21 cellular contexts compared by ENCODE assay signal in the genomic region with DNA sequence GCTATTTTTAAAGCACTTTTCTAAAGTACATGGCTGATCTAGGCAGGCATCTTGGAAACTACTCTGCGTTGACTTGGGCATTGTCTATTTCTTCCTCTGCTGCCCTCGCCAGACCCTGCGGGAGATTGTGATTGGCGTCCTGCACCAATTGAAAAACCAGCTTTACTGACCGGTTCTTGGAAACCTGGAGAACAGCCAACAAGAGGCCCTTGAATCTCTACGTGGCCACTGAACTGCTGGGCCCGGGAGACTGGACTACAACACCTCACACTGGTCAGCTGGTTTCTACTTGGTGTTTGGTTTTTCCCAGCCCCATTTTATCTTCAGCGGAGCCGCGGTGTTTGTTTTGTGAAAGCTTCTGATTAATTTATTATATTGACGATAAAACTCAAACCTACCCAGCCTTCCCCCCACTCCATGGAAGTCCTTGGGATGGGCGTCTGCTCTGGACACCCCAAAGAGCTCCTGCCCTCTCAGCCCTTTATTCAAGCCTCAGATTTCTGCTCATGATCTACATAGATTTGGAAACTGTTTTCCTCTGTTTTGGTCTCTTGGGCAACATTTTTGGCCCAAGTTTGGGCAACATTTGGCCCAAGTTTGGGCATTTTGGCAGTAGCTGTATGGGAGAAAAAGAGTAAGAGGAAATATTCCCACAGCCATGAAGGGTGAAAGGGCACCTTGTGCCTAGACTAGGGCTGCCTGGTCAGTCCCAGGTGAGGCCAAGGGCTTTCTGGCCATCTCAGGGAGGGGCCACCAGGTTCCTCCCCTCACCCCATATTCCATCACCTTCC. TPM values are rescaled to one million over a fixed set of nuclear protein-coding genes. Genes with fewer than 3 reads are reported as not detected.
DNase-seq lines count a peak whose midpoint lies in the region; ATAC-seq, FAIRE-seq and TF ChIP-seq lines count a peak whose summit lies in the region.
"Had no signal": no experiment of that assay in that cellular context is flagged by ENCODE, and none has a peak within 500 bp of the region (broad histone marks: within the 10 kb centered on the region; RNA-seq: fewer than 3 reads in every experiment).

No MANE protein-coding gene starts in this region.

- H3K4ac ChIP-seq in IMR-90 (ENCODE audit: low read depth, low read length) (no peak overlapping the region), H1 (replicated peaks; ENCODE audit: insufficient read length, low read depth, low read length) (no peak overlapping the region)

- DNase-seq in AG10803 (ENCODE audit: low read depth), result peak; percentile 15
- DNase-seq in IMR-90, result no peak
- no peak for DNase-seq in H1 (ENCODE audit: low read depth in 1 of 2, low spot score in 2 of 2)
- no peak for DNase-seq in tibial artery
- DNase-seq in ureter (ENCODE audit: low spot score), result no peak
- DNase-seq in AML-193 (lab: John Stamatoyannopoulos, UW), result no peak
- no peak for DNase-seq in NCI-H2171 treated with DMSO at 0.1 percent for 48 hours (lab: John Stamatoyannopoulos, UW)
- DNase-seq: activated CD4-positive, alpha-beta T cell treated with anti-CD3 and anti-CD28 coated beads, Interleukin-2, amount 50 U/mL, for 48 hours; activated T-cell treated with anti-CD3 and anti-CD28 coated beads, Interleukin-2, amount 50 U/mL, for 1 hour; colonic mucosa; COR-L47; foreskin melanocyte; midbrain; NCI-H1105 treated with DMSO at 0.1 percent for 48 hours; NCI-H526; psoas muscle; spleen; stimulated activated CD4-positive, alpha-beta T cell treated with anti-CD3 and anti-CD28 coated beads, Interleukin-4, amount 100 ng/mL, for 4 hours; substantia nigra had no signal

- H3K9ac ChIP-seq in IMR-90 (ENCODE audit: low read depth, low read length), result no peak overlapping the region
- no peak overlapping the region; a peak in 2 of 7 replicates for H3K9ac ChIP-seq in H1 (replicated peaks in 1 of 4; ENCODE audit: extremely low read depth in 1 of 4, low read depth in 3 of 4, low read length in 3 of 4)

- H2AK5ac ChIP-seq in IMR-90 (ENCODE audit: low read depth, low read length), result no peak overlapping the region
- no peak overlapping the region for H2AK5ac ChIP-seq in H1 (ENCODE audit: low read depth, low read length)

- H3K36me3 ChIP-seq in IMR-90 (ENCODE audit: control insufficient read depth, insufficient read depth, low read length) (peaks cover 51% of the 10 kb centered on the region), H1 (ENCODE audit: control insufficient read depth in 2 of 4, insufficient read depth in 4 of 4, low read length in 3 of 4) (peaks cover 44 to 59% (median 55%) of the 10 kb centered on the region in 4 experiments), mesodermal cell (ENCODE audit: control insufficient read depth, insufficient read depth, low read length) (peaks cover 81% of the 10 kb centered on the region), tibial artery (peaks cover 55 to 74% (median 59%) of the 10 kb centered on the region in 3 donors)

- H2BK5ac ChIP-seq in IMR-90 (ENCODE audit: low read depth, low read length, poor library complexity, severe bottlenecking) (no peak overlapping the region), H1 (ENCODE audit: low read depth, low read length) (no peak overlapping the region)

- H3K27me3 ChIP-seq in IMR-90 (ENCODE audit: control insufficient read depth, insufficient read depth, low read length) (no peaks in the 10 kb centered on the region), H1 (replicated peaks in 1 of 4; ENCODE audit: control insufficient read depth in 3 of 4, extremely low read depth in 1 of 4, insufficient read depth in 3 of 4, low read length in 3 of 4) (no peaks in the 10 kb centered on the region), tibial artery (no peaks in the 10 kb centered on the region)
- H3K27me3 ChIP-seq: colonic mucosa, spleen had no signal

- no peak for TF ChIP-seq EP300 in H1 (IDR thresholded peaks at IDR 0.05; ENCODE audit: borderline replicate concordance in 1 of 2, low read depth in 2 of 2, low read length in 2 of 2)

- H3K9me1 ChIP-seq in IMR-90 (ENCODE audit: insufficient read depth, low read length), result peaks cover 8% of the 10 kb centered on the region

- H2AFZ ChIP-seq in IMR-90 (replicated peaks; ENCODE audit: low read length, poor library complexity), result peak overlapping the region; percentile 16
- H2AFZ ChIP-seq in H1 (ENCODE audit: low read length), result no peak overlapping the region

- H4K20me1 ChIP-seq in IMR-90 (ENCODE audit: insufficient read depth, low read length) (peaks cover 12% of the 10 kb centered on the region; the same call in 1 of the 2 replicates), H1 (replicated peaks in 1 of 2; ENCODE audit: control insufficient read depth in 1 of 2, insufficient read depth in 2 of 2, low read length in 2 of 2) (peaks cover 0 to 1% of the 10 kb centered on the region in 2 experiments)

- BruUV-seq in IMR-90 (replicated peaks; lab: Mats Ljungman, UMichigan), result TSS peak; percentile 55

- H2BK15ac ChIP-seq in IMR-90 (ENCODE audit: low read depth, low read length) (no peak overlapping the region), H1 (ENCODE audit: low read length) (no peak overlapping the region)

- H3K79me1 ChIP-seq in IMR-90 (ENCODE audit: low read depth in 1 of 2, low read length in 2 of 2) (peaks cover 42 to 78% of the 10 kb centered on the region in 2 experiments; a peak in 3 of 4 replicates), H1 (ENCODE audit: low read depth, low read length) (0 out of 2 replicates have a peak, but pooled peaks cover 3% of the 10 kb centered on the region)

- no peak overlapping the region for H2AK9ac ChIP-seq in IMR-90 (replicated peaks; ENCODE audit: low read depth, low read length, poor library complexity)

- H3K56ac ChIP-seq in IMR-90 (ENCODE audit: extremely low read depth, insufficient read depth, low read length), result no peak overlapping the region
- H3K56ac ChIP-seq in H1 (replicated peaks; ENCODE audit: insufficient read length, low read depth, low read length), result no peak overlapping the region

- FAIRE-seq in H1 (lab: Jason Lieb, UNC), result no peak
- FAIRE-seq: keratinocyte had no signal

- no peak for TF ChIP-seq RAD21 in IMR-90 (IDR thresholded peaks at IDR 0.05; ENCODE audit: low read length)
- no peak for TF ChIP-seq RAD21 in H1 (IDR thresholded peaks at IDR 0.05 in 1 of 2, conservative IDR thresholded peaks at IDR 0.05 in 1 of 2; ENCODE audit: low read depth in 2 of 2, low read length in 2 of 2)

- H4K5ac ChIP-seq in IMR-90 (ENCODE audit: low read depth, low read length) (no peak overlapping the region), H1 (ENCODE audit: insufficient read length, low read depth, low read length) (no peak overlapping the region)

- in situ Hi-C loops in IMR-90 (cut with MboI; ENCODE audit: low sequenced_read_pairs), result no loop called here

- H3K4me1 ChIP-seq in IMR-90 (ENCODE audit: control insufficient read depth, insufficient read depth, low read length) (peaks cover 4% of the 10 kb centered on the region), H1 (replicated peaks in 1 of 4; ENCODE audit: control insufficient read depth in 3 of 4, insufficient read depth in 4 of 4, low read length in 3 of 4) (peaks cover 0 to 7% (median 1%) of the 10 kb centered on the region in 4 experiments; a peak in 3 of 7 replicates), mesodermal cell (ENCODE audit: control insufficient read depth, insufficient read depth, low read length, poor library complexity, severe bottlenecking) (peaks cover 12% of the 10 kb centered on the region), tibial artery (peaks cover 0 to 25% (median 19%) of the 10 kb centered on the region in 4 donors)

- dilution Hi-C loops in IMR-90 (cut with HindIII; ENCODE audit: low sequenced_read_pairs, unreplicated experiment), result no loop called here

- no peak overlapping the region for H3K4me3 ChIP-seq in AG10803 (ENCODE audit: low read length)
- no peak overlapping the region for H3K4me3 ChIP-seq in IMR-90 (ENCODE audit: insufficient read depth, low read depth, low read length)
- H3K4me3 ChIP-seq in H1 (ENCODE audit: extremely low read depth in 1 of 4, insufficient read depth in 2 of 4, low read depth in 3 of 4, low read length in 4 of 4), result no peak overlapping the region
- no peak overlapping the region for H3K4me3 ChIP-seq in mesodermal cell (ENCODE audit: extremely low read depth, insufficient read depth, low read length, poor library complexity, severe bottlenecking)
- H3K4me3 ChIP-seq in tibial artery, result no peak overlapping the region
- H3K4me3 ChIP-seq: colonic mucosa, psoas muscle, spleen had no signal

- H3K9me3 ChIP-seq in IMR-90 (ENCODE audit: control insufficient read depth, insufficient read depth, low read length) (no peaks in the 10 kb centered on the region), H1 (ENCODE audit: insufficient read depth in 2 of 2, low read depth in 1 of 2, low read length in 1 of 2) (no peaks in the 10 kb centered on the region), mesodermal cell (ENCODE audit: control insufficient read depth, low read length) (no peaks in the 10 kb centered on the region), tibial artery (no peaks in the 10 kb centered on the region)
- H3K9me3 ChIP-seq: colonic mucosa, psoas muscle, spleen had no signal

- POLR2A ChIA-PET in IMR-90 (lab: Charles Lee; ENCODE audit: unreplicated experiment) (no interaction called here), H1 (lab: Charles Lee; ENCODE audit: partially characterized antibody) (interaction anchor here (0.6 to 1.3 kb wide), 5 partner anchors 9 to 353 kb away, joined by 3 read pairs; no protein-coding TSS in a partner anchor)

- no peak overlapping the region for H3K23ac ChIP-seq in IMR-90 (ENCODE audit: low read depth, low read length)
- H3K23ac ChIP-seq in H1 (ENCODE audit: insufficient read length), result no peak overlapping the region

- H3K4me2 ChIP-seq in IMR-90 (ENCODE audit: low read depth, low read length) (no peak overlapping the region), H1 (ENCODE audit: insufficient read depth in 1 of 2, low read depth in 2 of 2, low read length in 2 of 2) (no peak overlapping the region)

- intact Hi-C loops in IMR-90 (cut with micrococcal nuclease), result no loop called here
- intact Hi-C loops in tibial artery (cut with DNase I; ENCODE audit: low total_unique reads), result no loop called here

- H4K91ac ChIP-seq in IMR-90 (ENCODE audit: insufficient read depth, low read depth, low read length), result no peak overlapping the region
- no peak overlapping the region for H4K91ac ChIP-seq in H1 (replicated peaks; ENCODE audit: insufficient read length, low read length)

- H3K79me2 ChIP-seq in H1 (ENCODE audit: control insufficient read depth in 1 of 2, insufficient read depth in 2 of 2, low read length in 2 of 2), result peaks cover 0 to 17% of the 10 kb centered on the region in 2 experiments; a peak in 3 of 4 replicates

- no CpG with 5 or more reads among the region's 12 CpGs for WGBS in IMR-90 (ENCODE audit: extremely low coverage in 2 of 2, insufficient read length in 1 of 2), 2 experiments
- 92% methylated on average over 12 of the region's 12 CpGs; no CpG with 5 or more reads in 1 of the 2 experiments for WGBS in H1 (ENCODE audit: extremely low coverage in 1 of 2, insufficient coverage in 1 of 2, insufficient read length in 1 of 2, insufficient replicate concordance in 2 of 2, low coverage in 1 of 2, low lambda C conversion rate in 2 of 2, missing lambda C conversion rate in 1 of 2), 2 experiments
- WGBS in mesodermal cell (ENCODE audit: insufficient coverage in 2 of 2), 2 experiments, result 93 to 97% methylated on average over 8 of the region's 12 CpGs

- H2BK20ac ChIP-seq in IMR-90 (ENCODE audit: low read depth, low read length), result no peak overlapping the region
- no peak overlapping the region for H2BK20ac ChIP-seq in H1 (ENCODE audit: low read length)

- no peak for ATAC-seq in IMR-90 (ENCODE audit: low read depth)
- ATAC-seq: psoas muscle had no signal

- H2BK12ac ChIP-seq in H1 (ENCODE audit: low read depth, low read length), result no peak overlapping the region

- H4K8ac ChIP-seq in IMR-90 (ENCODE audit: low read depth in 2 of 2, low read length in 2 of 2) (no peak overlapping the region), H1 (ENCODE audit: extremely low read depth, insufficient read depth, low read length) (no peak overlapping the region; the same call in 1 of the 2 replicates)

- no peak overlapping the region for H3K27ac ChIP-seq in IMR-90 (ENCODE audit: insufficient read depth, low read length)
- H3K27ac ChIP-seq in H1 (ENCODE audit: low read depth, low read length), result no peak overlapping the region
- H3K27ac ChIP-seq in mesodermal cell (ENCODE audit: low read depth, low read length, severe bottlenecking), result peak overlapping the region; percentile 47
- no peak overlapping the region for H3K27ac ChIP-seq in tibial artery
- H3K27ac ChIP-seq: colonic mucosa, psoas muscle, spleen had no signal

- no peak overlapping the region for H3K14ac ChIP-seq in IMR-90 (replicated peaks; ENCODE audit: low read depth, low read length)
- H3K14ac ChIP-seq in H1 (ENCODE audit: insufficient read length), result no peak overlapping the region

- H2BK120ac ChIP-seq in IMR-90 (ENCODE audit: low read depth, low read length) (no peak overlapping the region), H1 (replicated peaks; ENCODE audit: low read depth, low read length) (no peak overlapping the region)

- CTCF ChIA-PET in IMR-90 (lab: Yijun Ruan, JAX) (no interaction called here), H1 (lab: Charles Lee; ENCODE audit: partially characterized antibody) (interaction anchor here (0.9 to 1.1 kb wide), 3 partner anchors 15 to 246 kb away, joined by 3 to 4 read pairs (median 3); no protein-coding TSS in a partner anchor)

- peaks cover 8% of the 10 kb centered on the region for H3K23me2 ChIP-seq in H1 (ENCODE audit: low read depth, low read length)

- TF ChIP-seq CTCF in AG10803 (conservative IDR thresholded peaks at IDR 0.05; ENCODE audit: low read length) (no peak), IMR-90 (conservative IDR thresholded peaks at IDR 0.05; ENCODE audit: low read depth, low read length) (no peak), H1 (IDR thresholded peaks at IDR 0.05; ENCODE audit: control extremely low read depth in 1 of 3, insufficient read depth in 1 of 3, low read depth in 1 of 3, low read length in 3 of 3) (no peak), tibial artery (IDR thresholded peaks at IDR 0.05) (no peak)

- no peak for TF ChIP-seq POLR2A in IMR-90 (IDR thresholded peaks at IDR 0.05; ENCODE audit: low read depth, low read length)
- no peak for TF ChIP-seq POLR2A in H1 (IDR thresholded peaks at IDR 0.05; ENCODE audit: control extremely low read depth in 1 of 2, low read depth in 2 of 2, low read length in 2 of 2)

- H3K18ac ChIP-seq in IMR-90 (ENCODE audit: low read depth, low read length), result no peak overlapping the region
- no peak overlapping the region for H3K18ac ChIP-seq in H1 (ENCODE audit: extremely low read depth, low read length)

RNA-seq across cellular contexts. Expression of a gene that starts 4.7 kb away (rescaled TPM):
- 37.5 and 37.8 TPM in 2 replicates for total RNA-seq in IMR-90 (2012; rRNA removed)
- 45.5 and 45.6 TPM in 2 replicates for polyA plus RNA-seq in IMR-90 (2012; rRNA removed)
- polyA plus RNA-seq in IMR-90 (2012; cell fraction: cytosol; rRNA removed), result 17.2 and 19.2 TPM in 2 replicates
- 115 and 123 TPM in 2 replicates for polyA plus RNA-seq in IMR-90 (2012; cell fraction: nucleus; rRNA removed; ENCODE audit: low replicate concordance)
- 27.5 and 34.2 TPM in 2 replicates for total RNA-seq in H1 (2021; fragmentation: NEBNext Ultra II Directional; extraction: Animal tissue kit (Norgen Biotek cat#: 25700))
- 25.4 and 27.0 TPM in 2 replicates for polyA plus RNA-seq in H1 (2011; rRNA removed)
- polyA plus RNA-seq in H1 (2011; cell fraction: cytosol; rRNA removed), result 30.8 TPM
- polyA plus RNA-seq in H1 (2011; cell fraction: nucleus; rRNA removed), result 56.8 TPM
- 28.6 to 35.7 TPM (median 31.2 TPM) in 4 replicates for polyA plus RNA-seq in H1 (2012, experiment 1 of 2)
- 36.6 TPM for polyA plus RNA-seq in H1 (2012, experiment 2 of 2)
- 34.8 TPM for polyA plus RNA-seq in H1 (2013, experiment 1 of 2)
- polyA plus RNA-seq in H1 (2013, experiment 2 of 2), result 33.0 TPM
- 44.0 and 45.4 TPM in 2 replicates for polyA minus RNA-seq in H1 (2011; rRNA and poly(A)+ RNA removed)
- 17.0 TPM for polyA minus RNA-seq in H1 (2011; cell fraction: cytosol; rRNA and poly(A)+ RNA removed)
- 35.2 TPM for polyA minus RNA-seq in H1 (2011; cell fraction: nucleus; rRNA and poly(A)+ RNA removed)
- 39.2 TPM for polyA plus RNA-seq in mesodermal cell (2013, experiment 1 of 2)
- 34.6 TPM for polyA plus RNA-seq in mesodermal cell (2013, experiment 2 of 2)
- 53.8 TPM for total RNA-seq in ureter

RNA-seq across cellular contexts. Expression of a gene that starts 5.9 kb away (rescaled TPM):
- total RNA-seq in IMR-90 (2012; rRNA removed), result 5.6 and 8.9 TPM in 2 replicates
- polyA plus RNA-seq in IMR-90 (2012; rRNA removed), result 9.8 and 11.1 TPM in 2 replicates
- 2.9 and 5.3 TPM in 2 replicates for polyA plus RNA-seq in IMR-90 (2012; cell fraction: cytosol; rRNA removed)
- 6.5 and 20.3 TPM in 2 replicates for polyA plus RNA-seq in IMR-90 (2012; cell fraction: nucleus; rRNA removed; ENCODE audit: low replicate concordance)
- total RNA-seq in H1 (2021; fragmentation: NEBNext Ultra II Directional; extraction: Animal tissue kit (Norgen Biotek cat#: 25700)), result 21.9 and 22.7 TPM in 2 replicates
- 9.5 and 11.5 TPM in 2 replicates for polyA plus RNA-seq in H1 (2011; rRNA removed)
- 18.9 TPM for polyA plus RNA-seq in H1 (2011; cell fraction: cytosol; rRNA removed)
- polyA plus RNA-seq in H1 (2011; cell fraction: nucleus; rRNA removed), result 16.3 TPM
- polyA plus RNA-seq in H1 (2012, experiment 1 of 2), result 26.9 to 30.2 TPM (median 28.3 TPM) in 4 replicates
- 7.3 TPM for polyA plus RNA-seq in H1 (2012, experiment 2 of 2)
- polyA plus RNA-seq in H1 (2013, experiment 1 of 2), result 24.6 TPM
- polyA plus RNA-seq in H1 (2013, experiment 2 of 2), result 22.9 TPM
- polyA minus RNA-seq in H1 (2011; rRNA and poly(A)+ RNA removed), result 7.3 and 10.0 TPM in 2 replicates
- polyA minus RNA-seq in H1 (2011; cell fraction: cytosol; rRNA and poly(A)+ RNA removed), result 7.6 TPM
- 17.1 TPM for polyA minus RNA-seq in H1 (2011; cell fraction: nucleus; rRNA and poly(A)+ RNA removed)
- 13.9 TPM for polyA plus RNA-seq in mesodermal cell (2013, experiment 1 of 2)
- 12.8 TPM for polyA plus RNA-seq in mesodermal cell (2013, experiment 2 of 2)
- 4.3 TPM for total RNA-seq in ureter

RNA-seq across cellular contexts. Expression of a gene that starts 9.7 kb away (rescaled TPM):
- total RNA-seq in IMR-90 (2012; rRNA removed) (9.7 and 10.6 TPM in 2 replicates), ureter (77.0 TPM)
- polyA plus RNA-seq in IMR-90 (2012; rRNA removed) (44.0 and 46.6 TPM in 2 replicates), H1 (2011; rRNA removed) (64.5 and 110 TPM in 2 replicates)
- 32.3 and 40.6 TPM in 2 replicates for polyA plus RNA-seq in IMR-90 (2012; cell fraction: cytosol; rRNA removed)
- 76.9 and 130 TPM in 2 replicates for polyA plus RNA-seq in IMR-90 (2012; cell fraction: nucleus; rRNA removed; ENCODE audit: low replicate concordance)
- 100 and 109 TPM in 2 replicates for total RNA-seq in H1 (2021; fragmentation: NEBNext Ultra II Directional; extraction: Animal tissue kit (Norgen Biotek cat#: 25700))
- 53.4 TPM for polyA plus RNA-seq in H1 (2011; cell fraction: cytosol; rRNA removed)
- polyA plus RNA-seq in H1 (2011; cell fraction: nucleus; rRNA removed), result 187 TPM
- polyA plus RNA-seq in H1 (2012, experiment 1 of 2), result 103 to 110 TPM (median 106 TPM) in 4 replicates
- polyA plus RNA-seq in H1 (2012, experiment 2 of 2), result 95.9 TPM
- 125 TPM for polyA plus RNA-seq in H1 (2013, experiment 1 of 2)
- 124 TPM for polyA plus RNA-seq in H1 (2013, experiment 2 of 2)
- polyA minus RNA-seq in H1 (2011; rRNA and poly(A)+ RNA removed), result 41.2 and 50.8 TPM in 2 replicates
- polyA minus RNA-seq in H1 (2011; cell fraction: cytosol; rRNA and poly(A)+ RNA removed), result 35.5 TPM
- polyA minus RNA-seq in H1 (2011; cell fraction: nucleus; rRNA and poly(A)+ RNA removed), result 34.3 TPM
- polyA plus RNA-seq in mesodermal cell (2013, experiment 1 of 2), result 68.8 TPM
- polyA plus RNA-seq in mesodermal cell (2013, experiment 2 of 2), result 60.4 TPM

RNA-seq across cellular contexts. Expression of a gene that starts 18.9 kb away (rescaled TPM):
- total RNA-seq in IMR-90 (2012; rRNA removed) (0.56 and 0.72 TPM in 2 replicates), ureter (3.6 TPM)
- polyA plus RNA-seq in IMR-90 (2012; rRNA removed) (1.4 and 2.9 TPM in 2 replicates), H1 (2011; rRNA removed) (1.0 and 1.8 TPM in 2 replicates)
- polyA plus RNA-seq in IMR-90 (2012; cell fraction: cytosol; rRNA removed), result 1.4 and 2.6 TPM in 2 replicates
- polyA plus RNA-seq in IMR-90 (2012; cell fraction: nucleus; rRNA removed; ENCODE audit: low replicate concordance), result 1.5 and 3.3 TPM in 2 replicates
- total RNA-seq in H1 (2021; fragmentation: NEBNext Ultra II Directional; extraction: Animal tissue kit (Norgen Biotek cat#: 25700)), result 0.88 and 1.1 TPM in 2 replicates
- polyA plus RNA-seq in H1 (2011; cell fraction: cytosol; rRNA removed), result 1.1 TPM
- polyA plus RNA-seq in H1 (2011; cell fraction: nucleus; rRNA removed), result 3.2 TPM
- polyA plus RNA-seq in H1 (2012, experiment 1 of 2), result 0.76 to 1.6 TPM (median 1.5 TPM) in 4 replicates
- polyA plus RNA-seq in H1 (2012, experiment 2 of 2), result 0.97 TPM
- polyA plus RNA-seq in H1 (2013, experiment 1 of 2), result 0.83 TPM
- 0.75 TPM for polyA plus RNA-seq in H1 (2013, experiment 2 of 2)
- polyA minus RNA-seq in H1 (2011; rRNA and poly(A)+ RNA removed), result 0.41 and 0.54 TPM in 2 replicates
- polyA minus RNA-seq in H1 (2011; cell fraction: cytosol; rRNA and poly(A)+ RNA removed), result not detected
- 1.6 TPM for polyA minus RNA-seq in H1 (2011; cell fraction: nucleus; rRNA and poly(A)+ RNA removed)
- 0.92 TPM for polyA plus RNA-seq in mesodermal cell (2013, experiment 1 of 2)
- polyA plus RNA-seq in mesodermal cell (2013, experiment 2 of 2), result 0.71 TPM

RNA-seq across cellular contexts. Expression of a gene that starts 35.6 kb away (rescaled TPM):
- 6.5 and 7.5 TPM in 2 replicates for total RNA-seq in IMR-90 (2012; rRNA removed)
- polyA plus RNA-seq in IMR-90 (2012; rRNA removed), result 29.2 TPM in 2 replicates
- polyA plus RNA-seq in IMR-90 (2012; cell fraction: cytosol; rRNA removed), result 17.3 and 46.5 TPM in 2 replicates
- polyA plus RNA-seq in IMR-90 (2012; cell fraction: nucleus; rRNA removed; ENCODE audit: low replicate concordance), result 42.7 and 138 TPM in 2 replicates
- 19.4 and 21.3 TPM in 2 replicates for total RNA-seq in H1 (2021; fragmentation: NEBNext Ultra II Directional; extraction: Animal tissue kit (Norgen Biotek cat#: 25700))
- 21.6 and 34.5 TPM in 2 replicates for polyA plus RNA-seq in H1 (2011; rRNA removed)
- 29.6 TPM for polyA plus RNA-seq in H1 (2011; cell fraction: cytosol; rRNA removed)
- 75.7 TPM for polyA plus RNA-seq in H1 (2011; cell fraction: nucleus; rRNA removed)
- 18.1 to 23.6 TPM (median 22.0 TPM) in 4 replicates for polyA plus RNA-seq in H1 (2012, experiment 1 of 2)
- polyA plus RNA-seq in H1 (2012, experiment 2 of 2), result 21.0 TPM
- 26.7 TPM for polyA plus RNA-seq in H1 (2013, experiment 1 of 2)
- 22.1 TPM for polyA plus RNA-seq in H1 (2013, experiment 2 of 2)
- 10.9 and 12.6 TPM in 2 replicates for polyA minus RNA-seq in H1 (2011; rRNA and poly(A)+ RNA removed)
- polyA minus RNA-seq in H1 (2011; cell fraction: cytosol; rRNA and poly(A)+ RNA removed), result 18.3 TPM
- polyA minus RNA-seq in H1 (2011; cell fraction: nucleus; rRNA and poly(A)+ RNA removed), result 27.9 TPM
- polyA plus RNA-seq in mesodermal cell (2013, experiment 1 of 2), result 20.3 TPM
- 17.8 TPM for polyA plus RNA-seq in mesodermal cell (2013, experiment 2 of 2)
- 33.1 TPM for total RNA-seq in ureter
